ENCODE assay signal across 8 cellular contexts in the genomic region with DNA sequence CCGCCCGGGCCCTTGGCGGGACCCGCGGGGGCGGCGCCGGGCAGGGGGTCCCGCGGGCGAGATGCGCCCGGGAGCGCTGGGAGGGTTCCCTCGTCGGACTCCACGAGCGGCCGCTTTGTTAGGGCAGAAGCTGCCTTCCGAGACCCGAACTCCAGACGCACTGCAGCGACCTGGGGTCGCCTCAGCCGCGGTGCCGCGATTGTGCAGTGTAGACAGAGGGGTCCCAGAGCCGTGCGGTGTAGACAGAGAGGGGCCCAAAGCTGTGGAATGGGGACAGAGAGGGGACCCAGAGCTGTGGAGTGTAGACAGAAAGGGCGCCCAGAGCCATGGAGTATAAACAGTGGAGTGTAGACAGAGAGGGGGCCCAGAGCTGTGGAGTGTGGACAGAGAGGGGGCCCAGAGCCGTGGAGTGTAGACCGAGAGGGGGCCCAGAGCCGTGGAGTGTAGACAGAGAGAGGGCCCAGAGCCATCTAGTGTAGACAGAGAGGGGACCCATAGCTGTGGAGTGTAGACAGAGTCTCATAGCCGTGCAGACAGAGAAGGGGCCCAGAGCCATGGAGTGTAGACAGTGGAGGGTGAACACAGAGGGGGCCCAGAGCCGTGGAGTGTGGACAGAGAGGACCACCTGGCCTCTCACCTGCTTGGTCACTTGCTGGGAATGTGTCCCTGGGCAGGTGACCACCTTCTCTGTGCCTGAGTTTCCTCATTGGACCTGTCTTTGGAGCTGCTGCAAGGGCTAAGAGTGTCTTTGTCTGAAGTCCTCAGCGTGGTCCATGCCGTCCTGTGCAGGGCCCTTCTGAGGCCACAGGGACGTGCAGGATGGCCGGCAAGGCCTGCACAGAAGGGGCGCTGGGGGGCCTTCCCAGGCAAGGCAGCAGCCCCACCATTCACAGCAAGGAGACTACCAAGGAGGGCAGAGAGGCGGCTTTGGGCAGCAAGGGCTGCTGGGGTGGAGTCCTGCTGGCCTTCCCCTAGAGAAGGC. TPM values are rescaled to one million over a fixed set of nuclear protein-coding genes. Genes with fewer than 3 reads are reported as not detected.
A peak's percentile ranks its signal among the peaks of the same experiment; 100 is the strongest.
DNase-seq lines count a peak whose midpoint lies in the region; ATAC-seq, FAIRE-seq and TF ChIP-seq lines count a peak whose summit lies in the region.

No MANE protein-coding gene starts in this region.

- TF ChIP-seq CTCF in SU-DHL-6 (IDR thresholded peaks at IDR 0.05; ENCODE audit: insufficient read depth, low read length, poor library complexity, severe bottlenecking) = no peak
- no peak for TF ChIP-seq CTCF in esophagus squamous epithelium (IDR thresholded peaks at IDR 0.05)
- no peak for TF ChIP-seq CTCF in ovary (IDR thresholded peaks at IDR 0.05)
- TF ChIP-seq CTCF in GM13977 (IDR thresholded peaks at IDR 0.05; ENCODE audit: extremely low read depth, insufficient read depth, missing control alignments) = no peak

- H3K79me2 ChIP-seq in SU-DHL-6 (ENCODE audit: insufficient read depth, low read length) = no peaks in the 10 kb centered on the region

- H3K4me1 ChIP-seq in esophagus squamous epithelium = peaks cover 4 to 45% (median 22%) of the 10 kb centered on the region in 3 donors
- peaks cover 5% of the 10 kb centered on the region for H3K4me1 ChIP-seq in ovary (ENCODE audit: insufficient read depth)

- TF ChIP-seq POLR2A in esophagus squamous epithelium (IDR thresholded peaks at IDR 0.05) = no peak
- TF ChIP-seq POLR2A in ovary (IDR thresholded peaks at IDR 0.05) = no peak

- H3K27me3 ChIP-seq in SU-DHL-6 (ENCODE audit: low read length) = no peaks in the 10 kb centered on the region; the same call in 1 of the 2 replicates
- H3K27me3 ChIP-seq in esophagus squamous epithelium = peaks cover 0 to under 1% (median 0%) of the 10 kb centered on the region in 4 donors
- H3K27me3 ChIP-seq in ovary = no peaks in the 10 kb centered on the region

- no peak for TF ChIP-seq EP300 in ovary (IDR thresholded peaks at IDR 0.05)

- H3K4me2 ChIP-seq in SU-DHL-6 (ENCODE audit: low read depth, low read length, poor library complexity, severe bottlenecking) = peak overlapping the region; percentile 40

- no peaks in the 10 kb centered on the region for H4K20me1 ChIP-seq in SU-DHL-6 (ENCODE audit: low read depth, low read length)

- H3K4me3 ChIP-seq in SU-DHL-6 (ENCODE audit: insufficient read depth, low read length, poor library complexity, severe bottlenecking) (no peak overlapping the region), esophagus squamous epithelium (peak overlapping the region; percentile 46 to 88 (median 68)), ovary (peak overlapping the region; percentile 99)

- no peaks in the 10 kb centered on the region for H3K9me2 ChIP-seq in SU-DHL-6 (replicated peaks; ENCODE audit: insufficient read depth, low read length)

- peak; percentile 1 for ATAC-seq in GM21423 (IDR thresholded peaks at IDR 0.05; ENCODE audit: unreplicated experiment)
- no peak for ATAC-seq in GM18861 (IDR thresholded peaks at IDR 0.05; ENCODE audit: unreplicated experiment)
- no peak for ATAC-seq in HG03159 (IDR thresholded peaks at IDR 0.05; ENCODE audit: unreplicated experiment)

- peak overlapping the region; percentile 27 for H2AFZ ChIP-seq in SU-DHL-6 (ENCODE audit: low read depth, low read length, severe bottlenecking)

- H3K9me3 ChIP-seq in SU-DHL-6 (ENCODE audit: insufficient read depth, low read length) (no peaks in the 10 kb centered on the region), esophagus squamous epithelium (peaks cover 0 to 7% (median 6%) of the 10 kb centered on the region in 3 donors), ovary (no peaks in the 10 kb centered on the region)

- H3K27ac ChIP-seq in SU-DHL-6 (ENCODE audit: low read depth, low read length) (no peak overlapping the region), esophagus squamous epithelium (peak overlapping the region; percentile 84 to 98 (median 90)), ovary (peak overlapping the region; percentile 83 to 90)

- in situ Hi-C loops in GM13977 (cut with MboI; ENCODE audit: low pct_unique_long_range_greater_than_20kb, low sequenced_read_pairs, unreplicated experiment) = no loop called here

- H3K9ac ChIP-seq in SU-DHL-6 (ENCODE audit: low read length) = no peak overlapping the region

- intact Hi-C loops in esophagus squamous epithelium (cut with DNase I) (no loop called here), ovary (cut with DNase I) (loop anchor here in 1 of 4 donors (2.0 kb wide), 1 partner anchor 27 kb away; no protein-coding TSS in a partner anchor)

- DNase-seq in esophagus squamous epithelium (lab: John Stamatoyannopoulos, UW) = no peak
- DNase-seq in ovary = peak in 2 of 5 donors; percentile 46 to 63
- no peak for DNase-seq in GM19239 (ENCODE audit: insufficient read length, low spot score)
- DNase-seq in GM13977 (ENCODE audit: low spot score) = no peak

- 22 to 35% methylated on average over 5 to 10 of the region's 42 CpGs for WGBS in esophagus squamous epithelium, 2 donors
- WGBS in ovary, 3 donors = 15 to 26% (median 18%) methylated on average over 28 to 42 of the region's 42 CpGs

- H3F3A ChIP-seq in SU-DHL-6 (ENCODE audit: insufficient read depth) = no peaks in the 10 kb centered on the region

- H3K36me3 ChIP-seq in SU-DHL-6 (ENCODE audit: low read length) (no peaks in the 10 kb centered on the region), esophagus squamous epithelium (no peaks in the 10 kb centered on the region), ovary (no peaks in the 10 kb centered on the region)

- FAIRE-seq in GM19239 (lab: Jason Lieb, UNC) = no peak

RNA-seq across cellular contexts. Expression of a gene that starts 0.9 kb away (rescaled TPM):
- total RNA-seq in esophagus squamous epithelium (10 to 100 TPM; 39.0 to 74.7 (median 69.9) TPM), ovary (10 to 100 TPM; 15.3 to 50.7 (median 42.1) TPM)
- 10 to 100 TPM; 11.4 to 29.0 TPM for polyA plus RNA-seq in ovary

RNA-seq across cellular contexts. Expression of a gene that starts 44.7 kb away (rescaled TPM):
- total RNA-seq in esophagus squamous epithelium (under 1 TPM in 3 of 4 donors, not detected in 1; 0.15 to 0.95 (median 0.18) TPM), ovary (1 to 10 TPM in 3 of 7 donors, under 1 TPM in 4; 0.61 to 1.4 (median 0.98) TPM)
- polyA plus RNA-seq in ovary = under 1 TPM; 0.15 to 0.24 TPM
